8 cellular contexts compared by ENCODE assay signal in genomic region chr10:97849491-97850402, GRCh38. TPM values are rescaled to one million over a fixed set of nuclear protein-coding genes. Genes with fewer than 3 reads are reported as not detected.
DNase-seq lines count a peak whose midpoint lies in the region; ATAC-seq, FAIRE-seq and TF ChIP-seq lines count a peak whose summit lies in the region.

Gene GOLGA7B, plus strand, starts transcription at chr10:97849843. Its CDS starts 461 bp downstream, at chr10:97850304.

- peak within 1 kb of the TSS; percentile 46; the same call in 1 of the 2 replicates for H3K9ac ChIP-seq in ES-I3 (ENCODE audit: low read depth, low read length)
- peak within 1 kb of the TSS; percentile 47; the same call in 1 of the 2 replicates for H3K9ac ChIP-seq in SU-DHL-6 (ENCODE audit: low read length)

- no peak within 1 kb of the TSS for H3K27ac ChIP-seq in SU-DHL-6 (ENCODE audit: low read depth, low read length)
- H3K27ac ChIP-seq in adrenal gland, result no peak within 1 kb of the TSS
- H3K27ac ChIP-seq in iPS DF 6.9 (ENCODE audit: low read length), result no peak within 1 kb of the TSS
- H3K27ac ChIP-seq in small intestine (ENCODE audit: low read depth in 1 of 2, low read length in 1 of 2), result peak within 1 kb of the TSS in 1 of 2 donors; percentile 63

- H3K4me1 ChIP-seq in ES-I3 (ENCODE audit: insufficient read depth, low read length) (no peaks in the 10 kb centered on the region), adrenal gland (replicated peaks in 1 of 2) (peaks cover 0 to 5% of the 10 kb centered on the region in 2 donors), iPS DF 6.9 (ENCODE audit: control insufficient read depth, insufficient read depth, low read length) (peaks cover 3% of the 10 kb centered on the region; the same call in 1 of the 2 replicates), small intestine (ENCODE audit: control insufficient read depth in 2 of 2, insufficient read depth in 1 of 2, low read depth in 1 of 2, low read length in 1 of 2) (peaks cover 0 to 2% of the 10 kb centered on the region in 2 donors)

- intact Hi-C loops in adrenal gland (cut with DNase I), result no loop called here

- H2AFZ ChIP-seq in SU-DHL-6 (ENCODE audit: low read depth, low read length, severe bottlenecking), result peak within 1 kb of the TSS; percentile 74

- 1 to 4% (median 2%) methylated on average over 13 to 95 of the region's 96 CpGs for WGBS in adrenal gland, 4 donors
- no CpG with 5 or more reads among the region's 96 CpGs for WGBS in iPS DF 6.9 (ENCODE audit: insufficient coverage, insufficient read length)
- WGBS in small intestine, 3 donors, result 1% methylated on average over 50 to 96 of the region's 96 CpGs

- ATAC-seq in HG03135 (IDR thresholded peaks at IDR 0.05; ENCODE audit: unreplicated experiment) (peak; percentile 58), HG02973 (IDR thresholded peaks at IDR 0.05; ENCODE audit: unreplicated experiment) (no peak), GM21360 (IDR thresholded peaks at IDR 0.05; ENCODE audit: unreplicated experiment) (no peak)

- H3F3A ChIP-seq in SU-DHL-6 (ENCODE audit: insufficient read depth), result no peaks in the 10 kb centered on the region

- H3K4me2 ChIP-seq in SU-DHL-6 (ENCODE audit: low read depth, low read length, poor library complexity, severe bottlenecking), result peak within 1 kb of the TSS; percentile 85

- DNase-seq in adrenal gland (peak in 6 of 7 donors; percentile 25 to 52 (median 38)), iPS DF 6.9 (ENCODE audit: low read depth, low spot score) (no peak), small intestine (peak; percentile 49)

- TF ChIP-seq POLR2A in adrenal gland (IDR thresholded peaks at IDR 0.05), result no peak

- H3K79me2 ChIP-seq in SU-DHL-6 (ENCODE audit: insufficient read depth, low read length), result no peaks in the 10 kb centered on the region

- H3K9me3 ChIP-seq in ES-I3 (ENCODE audit: control insufficient read depth, insufficient read depth, low read length), result no peaks in the 10 kb centered on the region
- no peaks in the 10 kb centered on the region for H3K9me3 ChIP-seq in SU-DHL-6 (ENCODE audit: insufficient read depth, low read length)
- no peaks in the 10 kb centered on the region for H3K9me3 ChIP-seq in adrenal gland (replicated peaks in 1 of 3)
- no peaks in the 10 kb centered on the region for H3K9me3 ChIP-seq in iPS DF 6.9 (ENCODE audit: control insufficient read depth, insufficient read depth, low read length)
- no peaks in the 10 kb centered on the region for H3K9me3 ChIP-seq in small intestine (ENCODE audit: control insufficient read depth, low read depth)

- no peak for FAIRE-seq in small intestine (lab: Jason Lieb, UNC)

- no peaks in the 10 kb centered on the region for H3K27me3 ChIP-seq in SU-DHL-6 (ENCODE audit: low read length)
- peaks cover 3% of the 10 kb centered on the region for H3K27me3 ChIP-seq in adrenal gland
- no peaks in the 10 kb centered on the region; the same call in 1 of the 2 replicates for H3K27me3 ChIP-seq in iPS DF 6.9 (ENCODE audit: control insufficient read depth, insufficient read depth, low read length)
- peaks cover 0 to 2% of the 10 kb centered on the region in 2 donors for H3K27me3 ChIP-seq in small intestine (ENCODE audit: control insufficient read depth in 2 of 2, insufficient read depth in 2 of 2, low read length in 2 of 2)

- no peaks in the 10 kb centered on the region for H4K20me1 ChIP-seq in SU-DHL-6 (ENCODE audit: low read depth, low read length)

- H3K9me2 ChIP-seq in SU-DHL-6 (replicated peaks; ENCODE audit: insufficient read depth, low read length), result no peaks in the 10 kb centered on the region

- TF ChIP-seq CTCF in SU-DHL-6 (IDR thresholded peaks at IDR 0.05; ENCODE audit: insufficient read depth, low read length, poor library complexity, severe bottlenecking), result no peak
- TF ChIP-seq CTCF in adrenal gland (IDR thresholded peaks at IDR 0.05), result no peak

- H3K4me3 ChIP-seq in SU-DHL-6 (ENCODE audit: insufficient read depth, low read length, poor library complexity, severe bottlenecking) (peak within 1 kb of the TSS; percentile 69), adrenal gland (peak within 1 kb of the TSS in 2 of 4 donors; percentile 45 to 73), iPS DF 6.9 (ENCODE audit: low read length) (peak within 1 kb of the TSS; percentile 70; the same call in 1 of the 2 replicates), small intestine (ENCODE audit: low read depth in 1 of 2, low read length in 2 of 2) (peak within 1 kb of the TSS; percentile 65 to 86)

- H3K36me3 ChIP-seq in ES-I3 (ENCODE audit: insufficient read depth, low read length), result no peaks in the 10 kb centered on the region
- no peaks in the 10 kb centered on the region for H3K36me3 ChIP-seq in SU-DHL-6 (ENCODE audit: low read length)
- no peaks in the 10 kb centered on the region for H3K36me3 ChIP-seq in adrenal gland (replicated peaks in 1 of 2)
- no peaks in the 10 kb centered on the region for H3K36me3 ChIP-seq in iPS DF 6.9 (ENCODE audit: control insufficient read depth, insufficient read depth, low read length)
- H3K36me3 ChIP-seq in small intestine (ENCODE audit: control insufficient read depth in 2 of 2, insufficient read depth in 2 of 2, low read length in 2 of 2), result no peaks in the 10 kb centered on the region

RNA-seq across cellular contexts. Expression of gene GOLGA7B, which starts in this region (rescaled TPM):
- 1 to 10 TPM in 2 of 8 donors, under 1 TPM in 6; 0.06 to 2.2 (median 0.51) TPM for total RNA-seq in adrenal gland
- 10 to 100 TPM in 1 of 3 donors, 1 to 10 TPM in 2; 1.8 to 20.3 (median 3.5) TPM for polyA plus RNA-seq in adrenal gland
- polyA plus RNA-seq in small intestine, result 1 to 10 TPM; 3.6 to 5.3 (median 4.3) TPM
